In genomic region chr21:32253215-32253641, GRCh38 we compare ENCODE assay signal across 20 cellular contexts. TPM values are rescaled to one million over a fixed set of nuclear protein-coding genes. Genes with fewer than 3 reads are reported as not detected.
DNase-seq lines count a peak whose midpoint lies in the region; ATAC-seq, FAIRE-seq and TF ChIP-seq lines count a peak whose summit lies in the region.
"Had no signal": no experiment of that assay in that cellular context is flagged by ENCODE, and none has a peak within 500 bp of the region (broad histone marks: within the 10 kb centered on the region; RNA-seq: fewer than 3 reads in every experiment).

No MANE protein-coding gene starts in this region.

- POLR2A ChIA-PET in T-cell (lab: Charles Lee) = no interaction called here

- H3K27ac Mint-ChIP-seq in T-cell = no peak overlapping the region
- H3K27ac Mint-ChIP-seq: activated naive CD8-positive, alpha-beta T cell treated with anti-CD3 and anti-CD28 coated beads for 36 hours had no signal

- no peaks in the 10 kb centered on the region for H3K36me3 Mint-ChIP-seq in T-cell
- H3K36me3 Mint-ChIP-seq: activated naive CD8-positive, alpha-beta T cell treated with anti-CD3 and anti-CD28 coated beads for 36 hours had no signal

- peak; percentile 27 for DNase-seq in H54 (ENCODE audit: insufficient read length, low spot score)
- DNase-seq in coronary artery (ENCODE audit: low spot score) = peak; percentile 86
- peak; percentile 60 for DNase-seq in right atrium auricular region (ENCODE audit: low spot score)
- no peak for DNase-seq in thoracic aorta (ENCODE audit: low spot score)
- DNase-seq in T-cell = no peak
- no peak for DNase-seq in frontal cortex (ENCODE audit: low spot score in 2 of 2)
- DNase-seq in MG63 = no peak
- no peak for DNase-seq in NCI-H2029 (lab: John Stamatoyannopoulos, UW)
- DNase-seq: activated CD4-positive, alpha-beta T cell treated with anti-CD3 and anti-CD28 coated beads, Interleukin-2, amount 50 U/mL, for 4 hours; activated naive CD8-positive, alpha-beta T cell treated with anti-CD3 and anti-CD28 coated beads for 36 hours; activated T-cell treated with anti-CD3 and anti-CD28 coated beads, Interleukin-2, amount 50 U/mL, for 4 hours; C1 segment of cervical spinal cord; DMS53; head of caudate nucleus; midbrain; NCI-H774; nucleus accumbens; stimulated activated CD4-positive, alpha-beta T cell treated with anti-CD3 and anti-CD28 coated beads, Interleukin-4, amount 100 ng/mL, for 4 hours had no signal

- CTCF ChIA-PET in T-cell (lab: Charles Lee) = interaction anchor here in 1 of 2 donors (0.6 kb wide), 1 partner anchor 395 kb away, joined by 4 read pairs; no protein-coding TSS in a partner anchor

- H3K27ac ChIP-seq in coronary artery = peak overlapping the region in 1 of 2 donors; percentile 70
- no peak overlapping the region for H3K27ac ChIP-seq in right atrium auricular region
- peak overlapping the region in 1 of 2 donors; percentile 20 for H3K27ac ChIP-seq in thoracic aorta

- H3K4me3 Mint-ChIP-seq in T-cell = no peak overlapping the region
- H3K4me3 Mint-ChIP-seq: activated naive CD8-positive, alpha-beta T cell treated with anti-CD3 and anti-CD28 coated beads for 36 hours; activated T-cell treated with anti-CD3 and anti-CD28 coated beads, Interleukin-2, amount 50 U/mL, for 4 hours had no signal

- ATAC-seq in thoracic aorta (ENCODE audit: insufficient number of reproducible peaks, low FRiP score, low read depth) (peak; percentile 68), T-cell (replicated peaks in 1 of 4) (no peak)
- ATAC-seq: activated T-cell treated with anti-CD3 and anti-CD28 coated beads, Interleukin-2, amount 50 U/mL, for 4 hours had no signal

- H3K27me3 Mint-ChIP-seq in T-cell = peaks cover 23 to 32% of the 10 kb centered on the region in 2 donors

- H3K36me3 ChIP-seq in right atrium auricular region = no peaks in the 10 kb centered on the region
- no peaks in the 10 kb centered on the region for H3K36me3 ChIP-seq in thoracic aorta
- no peaks in the 10 kb centered on the region for H3K36me3 ChIP-seq in MG63

- no peak for TF ChIP-seq CTCF in coronary artery (IDR thresholded peaks at IDR 0.05)
- no peak for TF ChIP-seq CTCF in right atrium auricular region (IDR thresholded peaks at IDR 0.05)
- TF ChIP-seq CTCF in thoracic aorta (IDR thresholded peaks at IDR 0.05) = no peak

- no peak for TF ChIP-seq POLR2A in H54 (IDR thresholded peaks at IDR 0.05; ENCODE audit: low read depth, low read length)

- H3K4me3 ChIP-seq in coronary artery (no peak overlapping the region), right atrium auricular region (no peak overlapping the region), thoracic aorta (no peak overlapping the region), MG63 (no peak overlapping the region)

- FAIRE-seq in H54 (lab: Jason Lieb, UNC) (no peak), frontal cortex (lab: Jason Lieb, UNC) (no peak)
- FAIRE-seq: endothelial cell of umbilical vein, keratinocyte had no signal

- H3K9me3 Mint-ChIP-seq in T-cell = peaks cover 0 to 8% (median 2%) of the 10 kb centered on the region in 3 donors

- no peaks in the 10 kb centered on the region for H3K4me1 Mint-ChIP-seq in T-cell
- H3K4me1 Mint-ChIP-seq: activated naive CD8-positive, alpha-beta T cell treated with anti-CD3 and anti-CD28 coated beads for 36 hours had no signal

- H3K4me1 ChIP-seq in right atrium auricular region (peaks cover 0 to 29% of the 10 kb centered on the region in 2 donors), thoracic aorta (ENCODE audit: control insufficient read depth in 1 of 2, low read depth in 2 of 2) (peaks cover 8 to 45% of the 10 kb centered on the region in 2 donors)

- no peaks in the 10 kb centered on the region for H3K9me3 ChIP-seq in right atrium auricular region
- no peaks in the 10 kb centered on the region for H3K9me3 ChIP-seq in thoracic aorta
- no peaks in the 10 kb centered on the region for H3K9me3 ChIP-seq in MG63

- H3K27me3 ChIP-seq in right atrium auricular region = no peaks in the 10 kb centered on the region
- no peaks in the 10 kb centered on the region for H3K27me3 ChIP-seq in thoracic aorta (replicated peaks; ENCODE audit: insufficient read depth)
- no peaks in the 10 kb centered on the region for H3K27me3 ChIP-seq in MG63

RNA-seq across cellular contexts. Expression of gene MIS18A, which starts 25.6 kb away (rescaled TPM):
- 1 to 10 TPM; 2.3 to 2.5 TPM for total RNA-seq in right atrium auricular region
- total RNA-seq in thoracic aorta = 1 to 10 TPM; 3.7 to 4.6 TPM
- total RNA-seq in T-cell = 1 to 10 TPM; 4.5 to 10.0 (median 9.5) TPM
- 6.9 TPM for total RNA-seq in frontal cortex
- 14.9 and 20.6 TPM in 2 replicates for total RNA-seq in MG63 (2014; rRNA removed; shearing (Covaris generic); ENCODE audit: low replicate concordance)

RNA-seq across cellular contexts. Expression of gene MRAP, which starts 45.4 kb away (rescaled TPM):
- total RNA-seq in right atrium auricular region = 1 to 10 TPM in 1 of 2 donors, not detected in 1; 5.3 TPM
- total RNA-seq in thoracic aorta = not detected
- total RNA-seq in T-cell = not detected
- total RNA-seq in frontal cortex = not detected
- total RNA-seq in MG63 (2014; rRNA removed; shearing (Covaris generic); ENCODE audit: low replicate concordance) = not detected in 2 replicates
- total RNA-seq: activated naive CD8-positive, alpha-beta T cell treated with anti-CD3 and anti-CD28 coated beads for 36 hours; activated T-cell treated with anti-CD3 and anti-CD28 coated beads, Interleukin-2, amount 50 U/mL, for 4 hours; endothelial cell of umbilical vein had no signal

Comparison
In these comparisons a context has a peak if more than half of its experiments do, and no peak if none do; other contexts are left out.
1. DNase-seq: peak in H54 (single experiment), coronary artery (single experiment) and right atrium auricular region (single experiment); none in thoracic aorta (single experiment), T-cell (0 of 34), frontal cortex (0 of 2), MG63 (single experiment) and NCI-H2029 (single experiment).